13 cellular contexts compared by ENCODE assay signal in the genomic region with DNA sequence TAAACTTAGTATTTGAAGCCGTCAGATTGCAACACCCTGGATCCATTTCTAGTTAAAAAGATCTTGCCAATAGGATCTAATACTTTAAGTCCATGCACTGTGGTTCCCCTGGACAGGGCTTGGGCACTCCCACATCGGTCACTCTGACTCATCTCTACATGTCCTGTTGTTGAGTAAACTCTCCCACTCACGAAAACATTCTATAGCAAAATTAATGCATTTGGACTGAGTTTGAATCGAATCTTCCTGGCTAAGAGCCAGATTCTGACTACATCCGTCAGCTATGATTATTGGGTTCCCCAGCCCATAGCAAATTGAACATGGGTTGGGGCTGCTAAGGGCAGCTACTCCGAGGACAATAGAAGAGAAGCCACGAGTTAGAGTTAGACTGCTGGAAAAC.
DNase-seq lines count a peak whose midpoint lies in the region; ATAC-seq, FAIRE-seq and TF ChIP-seq lines count a peak whose summit lies in the region.
"Had no signal": no experiment of that assay in that cellular context is flagged by ENCODE, and none has a peak within 500 bp of the region (broad histone marks: within the 10 kb centered on the region; RNA-seq: fewer than 3 reads in every experiment).

No MANE protein-coding gene starts in this region.

- no peaks in the 10 kb centered on the region for H3K27me3 ChIP-seq in A673 (replicated peaks; ENCODE audit: insufficient read depth, low read depth, low read length, poor library complexity)
- H3K27me3 ChIP-seq in small intestine (ENCODE audit: control insufficient read depth in 2 of 2, insufficient read depth in 2 of 2, low read length in 2 of 2), result no peaks in the 10 kb centered on the region
- H3K27me3 ChIP-seq: BE2C had no signal

- no peaks in the 10 kb centered on the region for H3K27me3 Mint-ChIP-seq in activated T-helper 17 cell treated with anti-CD3 and anti-CD28 coated beads, Interleukin-2, amount 50 U/mL, for 72 hours

- CTCF ChIA-PET in A673 (lab: Charles Lee), result no interaction called here

- no peaks in the 10 kb centered on the region for H3K9me3 Mint-ChIP-seq in activated T-helper 17 cell treated with anti-CD3 and anti-CD28 coated beads, Interleukin-2, amount 50 U/mL, for 72 hours

- POLR2A ChIA-PET in A673 (lab: Charles Lee; ENCODE audit: low non-redundant PET), result no interaction called here

- DNase-seq in A673 (ENCODE audit: low spot score), result peak; percentile 28
- peak; percentile 56 for DNase-seq in HFF-Myc (ENCODE audit: extremely low read depth, low read depth)
- peak; percentile 97 for DNase-seq in foreskin fibroblast
- DNase-seq in HuH-7 (ENCODE audit: low spot score), result no peak
- DNase-seq in small intestine, result no peak
- no peak for DNase-seq in activated CD8-positive, alpha-beta memory T cell treated with anti-CD3 and anti-CD28 coated beads for 24 hours
- DNase-seq: BE2C; H7; NCI-H1417 treated with DMSO at 0.1 percent for 48 hours; ovary; stimulated activated CD4-positive, alpha-beta T cell treated with anti-CD3 and anti-CD28 coated beads, Interleukin-4, amount 100 ng/mL, for 24 hours had no signal

- peak; percentile 39 for ATAC-seq in activated T-helper 17 cell treated with anti-CD3 and anti-CD28 coated beads, Interleukin-2, amount 50 U/mL, for 72 hours (replicated peaks)
- ATAC-seq in GM19463 (IDR thresholded peaks at IDR 0.05; ENCODE audit: unreplicated experiment), result no peak

- intact Hi-C loops in A673 (cut with micrococcal nuclease; ENCODE audit: unreplicated experiment), result no loop called here

- BruUV-seq in A673 (replicated peaks; lab: Mats Ljungman, UMichigan), result no TSS peak

- H3K27ac ChIP-seq in A673 (ENCODE audit: low read depth, low read length, poor library complexity, severe bottlenecking), result no peak overlapping the region
- no peak overlapping the region for H3K27ac ChIP-seq in small intestine (ENCODE audit: low read depth in 1 of 2, low read length in 1 of 2)
- H3K27ac ChIP-seq: ovary had no signal

- H3K9me3 ChIP-seq in A673 (ENCODE audit: low read depth, low read length, poor library complexity, severe bottlenecking) (no peaks in the 10 kb centered on the region), small intestine (ENCODE audit: control insufficient read depth, low read depth) (no peaks in the 10 kb centered on the region)
- H3K9me3 ChIP-seq: BE2C, ovary had no signal

- WGBS in small intestine, 3 donors, result 65 to 82% (median 78%) methylated on average over 7 of the region's 7 CpGs

- TF ChIP-seq CTCF in A673 (conservative IDR thresholded peaks at IDR 0.05; ENCODE audit: low read depth, low read length) (no peak), HFF-Myc (IDR thresholded peaks at IDR 0.05; ENCODE audit: low read depth, low read length, missing control alignments) (no peak), foreskin fibroblast (IDR thresholded peaks at IDR 0.05; ENCODE audit: low read depth, low read length) (no peak)

- H3K4me3 ChIP-seq in A673 (ENCODE audit: low read depth, low read length, poor library complexity, severe bottlenecking), result no peak overlapping the region
- H3K4me3 ChIP-seq in HFF-Myc (replicated peaks; ENCODE audit: low read depth, low read length), result no peak overlapping the region
- no peak overlapping the region for H3K4me3 ChIP-seq in foreskin fibroblast (ENCODE audit: low read depth in 1 of 2, low read length in 2 of 2)
- H3K4me3 ChIP-seq in small intestine (ENCODE audit: low read depth in 1 of 2, low read length in 2 of 2), result no peak overlapping the region
- H3K4me3 ChIP-seq: ovary had no signal

- no peak overlapping the region for H3K4me3 Mint-ChIP-seq in activated T-helper 17 cell treated with anti-CD3 and anti-CD28 coated beads, Interleukin-2, amount 50 U/mL, for 72 hours

- no peak overlapping the region for H3K27ac Mint-ChIP-seq in activated T-helper 17 cell treated with anti-CD3 and anti-CD28 coated beads, Interleukin-2, amount 50 U/mL, for 72 hours

- peaks cover 38% of the 10 kb centered on the region for H3K36me3 Mint-ChIP-seq in activated T-helper 17 cell treated with anti-CD3 and anti-CD28 coated beads, Interleukin-2, amount 50 U/mL, for 72 hours (ENCODE audit: low read depth)

- no peaks in the 10 kb centered on the region for H3K4me1 Mint-ChIP-seq in activated T-helper 17 cell treated with anti-CD3 and anti-CD28 coated beads, Interleukin-2, amount 50 U/mL, for 72 hours

- H3K4me1 ChIP-seq in A673 (ENCODE audit: insufficient read depth, low read length, poor library complexity, severe bottlenecking) (peaks cover 16% of the 10 kb centered on the region), small intestine (ENCODE audit: control insufficient read depth in 2 of 2, insufficient read depth in 1 of 2, low read depth in 1 of 2, low read length in 1 of 2) (no peaks in the 10 kb centered on the region)
- H3K4me1 ChIP-seq: BE2C had no signal

- no peaks in the 10 kb centered on the region for H3K36me3 ChIP-seq in A673 (ENCODE audit: insufficient read depth, low read length, poor library complexity, severe bottlenecking)
- H3K36me3 ChIP-seq in small intestine (ENCODE audit: control insufficient read depth in 2 of 2, insufficient read depth in 2 of 2, low read length in 2 of 2), result peaks cover 0 to 4% of the 10 kb centered on the region in 2 donors
- H3K36me3 ChIP-seq: BE2C, ovary had no signal

- no peak for FAIRE-seq in small intestine (lab: Jason Lieb, UNC)

Comparison
In these comparisons a context has a peak if more than half of its experiments do, and no peak if none do; other contexts are left out.
1. DNase-seq: peak in A673 (single experiment), HFF-Myc (single experiment) and foreskin fibroblast (2 of 2); none in HuH-7 (single experiment), small intestine (single experiment) and activated CD8-positive, alpha-beta memory T cell treated with anti-CD3 and anti-CD28 coated beads for 24 hours (single experiment).